In genomic region chr7:2158331-2159175, GRCh38 we compare ENCODE assay signal across 9 cellular contexts.
DNase-seq lines count a peak whose midpoint lies in the region; ATAC-seq and TF ChIP-seq lines count a peak whose summit lies in the region.
"Had no signal": no experiment of that assay in that cellular context is flagged by ENCODE, and none has a peak within 500 bp of the region (broad histone marks: within the 10 kb centered on the region; RNA-seq: fewer than 3 reads in every experiment).

No MANE protein-coding gene starts in this region.

- peaks cover 35% of the 10 kb centered on the region for H3K4me1 Mint-ChIP-seq in type B pancreatic cell (ENCODE audit: unreplicated experiment)

- in situ Hi-C loops in GM13976 (cut with MboI; ENCODE audit: low sequenced_read_pairs, unreplicated experiment) = no loop called here

- WGBS in mesodermal cell (ENCODE audit: insufficient coverage in 2 of 2), 2 experiments = 92 to 96% methylated on average over 12 to 13 of the region's 13 CpGs

- peaks cover 21% of the 10 kb centered on the region for H3K36me3 ChIP-seq in mesodermal cell (ENCODE audit: control insufficient read depth, insufficient read depth, low read length)

- H3K4me3 ChIP-seq in mesodermal cell (ENCODE audit: extremely low read depth, insufficient read depth, low read length, poor library complexity, severe bottlenecking) = no peak overlapping the region

- H3K36me3 Mint-ChIP-seq in type B pancreatic cell = peaks cover 9% of the 10 kb centered on the region

- H3K27ac ChIP-seq in mesodermal cell (ENCODE audit: low read depth, low read length, severe bottlenecking) = peak overlapping the region; percentile 29

- DNase-seq in NCI-H82 (lab: John Stamatoyannopoulos, UW) (peak; percentile 12), NCI-H82 treated with DMSO at 0.1 percent for 48 hours (lab: John Stamatoyannopoulos, UW; ENCODE audit: unreplicated experiment) (no peak), cerebellar cortex (ENCODE audit: low spot score) (peak; percentile 37), type B pancreatic cell (ENCODE audit: extremely low spot score, unreplicated experiment) (no peak), GM13976 (ENCODE audit: low spot score) (no peak), kidney glomerular epithelial cell (lab: John Stamatoyannopoulos, UW) (no peak)
- DNase-seq: stimulated activated CD4-positive, alpha-beta T cell treated with anti-CD3 and anti-CD28 coated beads, Interleukin-2, amount 100 ng/mL, for 24 hours had no signal

- H3K9me3 ChIP-seq in mesodermal cell (ENCODE audit: control insufficient read depth, low read length) = no peaks in the 10 kb centered on the region

- H3K4me1 ChIP-seq in mesodermal cell (ENCODE audit: control insufficient read depth, insufficient read depth, low read length, poor library complexity, severe bottlenecking) = peaks cover 6% of the 10 kb centered on the region

- TF ChIP-seq CTCF in type B pancreatic cell (conservative IDR thresholded peaks at IDR 0.05) (no peak), GM13976 (IDR thresholded peaks at IDR 0.05; ENCODE audit: borderline replicate concordance, control extremely low read depth, extremely low read depth, insufficient read depth, missing control alignments) (no peak)

- H3K27ac Mint-ChIP-seq in type B pancreatic cell = peak overlapping the region; percentile 53

- H3K27me3 Mint-ChIP-seq in type B pancreatic cell = no peaks in the 10 kb centered on the region

- ATAC-seq in SK-N-SH treated with all-trans-retinoic acid at 6 μM for 48 hours = no peak

- H3K4me3 Mint-ChIP-seq in type B pancreatic cell = no peak overlapping the region

- H3K9me3 Mint-ChIP-seq in type B pancreatic cell = no peaks in the 10 kb centered on the region

TF ChIP-seq in SK-N-SH treated with all-trans-retinoic acid at 6 μM for 48 hours, 23 proteins besides CTCF, POLR2A, EP300 and RAD21:
- TF ChIP-seq SNAI2 (CRISPR knock-in tag; IDR thresholded peaks at IDR 0.05) (no peak), BACH2 (CRISPR knock-in tag; IDR thresholded peaks at IDR 0.05; ENCODE audit: borderline replicate concordance) (no peak), ZNF70 (CRISPR knock-in tag; IDR thresholded peaks at IDR 0.05) (no peak), ESRRG (CRISPR knock-in tag; IDR thresholded peaks at IDR 0.05) (no peak), ARNTL (CRISPR knock-in tag; IDR thresholded peaks at IDR 0.05; ENCODE audit: borderline replicate concordance, low read depth) (no peak), PPARA (CRISPR knock-in tag; IDR thresholded peaks at IDR 0.05; ENCODE audit: borderline replicate concordance) (no peak), ZNF565 (CRISPR knock-in tag; conservative IDR thresholded peaks at IDR 0.05; ENCODE audit: low read depth) (no peak), TCF4 (CRISPR knock-in tag; IDR thresholded peaks at IDR 0.05; ENCODE audit: borderline replicate concordance) (no peak), TOX (CRISPR knock-in tag; IDR thresholded peaks at IDR 0.05; ENCODE audit: borderline replicate concordance) (no peak), ZC3H10 (CRISPR knock-in tag; IDR thresholded peaks at IDR 0.05) (no peak), GLIS3 (CRISPR knock-in tag; IDR thresholded peaks at IDR 0.05) (no peak), OSR1 (CRISPR knock-in tag; IDR thresholded peaks at IDR 0.05) (no peak), POU6F1 (CRISPR knock-in tag; IDR thresholded peaks at IDR 0.05; ENCODE audit: borderline replicate concordance, low read depth) (no peak), TSHZ2 (CRISPR knock-in tag; IDR thresholded peaks at IDR 0.05) (no peak), ZFP3 (CRISPR knock-in tag; IDR thresholded peaks at IDR 0.05) (no peak), CSDC2 (CRISPR knock-in tag; IDR thresholded peaks at IDR 0.05) (no peak)
- TF ChIP-seq, protein P1, sequence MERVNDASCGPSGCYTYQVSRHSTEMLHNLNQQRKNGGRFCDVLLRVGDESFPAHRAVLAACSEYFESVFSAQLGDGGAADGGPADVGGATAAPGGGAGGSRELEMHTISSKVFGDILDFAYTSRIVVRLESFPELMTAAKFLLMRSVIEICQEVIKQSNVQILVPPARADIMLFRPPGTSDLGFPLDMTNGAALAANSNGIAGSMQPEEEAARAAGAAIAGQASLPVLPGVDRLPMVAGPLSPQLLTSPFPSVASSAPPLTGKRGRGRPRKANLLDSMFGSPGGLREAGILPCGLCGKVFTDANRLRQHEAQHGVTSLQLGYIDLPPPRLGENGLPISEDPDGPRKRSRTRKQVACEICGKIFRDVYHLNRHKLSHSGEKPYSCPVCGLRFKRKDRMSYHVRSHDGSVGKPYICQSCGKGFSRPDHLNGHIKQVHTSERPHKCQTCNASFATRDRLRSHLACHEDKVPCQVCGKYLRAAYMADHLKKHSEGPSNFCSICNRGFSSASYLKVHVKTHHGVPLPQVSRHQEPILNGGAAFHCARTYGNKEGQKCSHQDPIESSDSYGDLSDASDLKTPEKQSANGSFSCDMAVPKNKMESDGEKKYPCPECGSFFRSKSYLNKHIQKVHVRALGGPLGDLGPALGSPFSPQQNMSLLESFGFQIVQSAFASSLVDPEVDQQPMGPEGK (CRISPR knock-in tag; IDR thresholded peaks at IDR 0.05; ENCODE audit: borderline replicate concordance) = no peak
- TF ChIP-seq, protein P2, sequence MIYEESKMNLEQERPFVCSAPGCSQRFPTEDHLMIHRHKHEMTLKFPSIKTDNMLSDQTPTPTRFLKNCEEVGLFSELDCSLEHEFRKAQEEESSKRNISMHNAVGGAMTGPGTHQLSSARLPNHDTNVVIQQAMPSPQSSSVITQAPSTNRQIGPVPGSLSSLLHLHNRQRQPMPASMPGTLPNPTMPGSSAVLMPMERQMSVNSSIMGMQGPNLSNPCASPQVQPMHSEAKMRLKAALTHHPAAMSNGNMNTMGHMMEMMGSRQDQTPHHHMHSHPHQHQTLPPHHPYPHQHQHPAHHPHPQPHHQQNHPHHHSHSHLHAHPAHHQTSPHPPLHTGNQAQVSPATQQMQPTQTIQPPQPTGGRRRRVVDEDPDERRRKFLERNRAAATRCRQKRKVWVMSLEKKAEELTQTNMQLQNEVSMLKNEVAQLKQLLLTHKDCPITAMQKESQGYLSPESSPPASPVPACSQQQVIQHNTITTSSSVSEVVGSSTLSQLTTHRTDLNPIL (CRISPR knock-in tag; IDR thresholded peaks at IDR 0.05; ENCODE audit: low read depth) = no peak

Comparison
In these comparisons a context has a peak if more than half of its experiments do, and no peak if none do; other contexts are left out.
1. DNase-seq: peak in NCI-H82 (single experiment) and cerebellar cortex (single experiment); none in NCI-H82 treated with DMSO at 0.1 percent for 48 hours (single experiment), type B pancreatic cell (single experiment), GM13976 (single experiment) and kidney glomerular epithelial cell (single experiment).